8 cellular contexts compared by ENCODE assay signal in the genomic region with DNA sequence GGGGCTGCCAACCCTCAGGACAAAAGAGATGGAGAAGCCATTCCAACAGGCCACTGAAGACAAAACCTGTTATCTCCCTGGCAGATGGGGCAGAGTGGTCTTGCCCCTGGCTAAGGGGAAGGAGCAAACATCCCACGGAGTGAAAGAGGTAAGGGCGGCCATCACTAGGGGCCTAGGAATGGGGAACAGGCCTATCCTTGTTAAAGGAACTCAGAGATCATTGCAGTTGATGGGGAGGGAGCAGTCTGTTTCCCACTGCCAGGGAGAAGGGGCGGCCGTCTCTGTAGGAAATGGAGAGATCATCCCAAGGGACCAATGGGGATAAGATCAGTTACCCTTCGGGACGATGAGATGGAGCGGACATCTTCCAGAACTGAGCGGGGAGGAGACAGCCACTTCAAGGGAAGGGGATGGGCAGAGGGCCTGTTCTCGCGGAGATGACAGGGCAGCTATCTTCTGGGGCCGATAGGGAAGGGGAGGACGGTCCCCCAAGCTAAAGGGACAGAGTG. TPM values are rescaled to one million over a fixed set of nuclear protein-coding genes. Genes with fewer than 3 reads are reported as not detected.
DNase-seq lines count a peak whose midpoint lies in the region; ATAC-seq and TF ChIP-seq lines count a peak whose summit lies in the region.

No MANE protein-coding gene starts in this region.

- H3K4me1 Mint-ChIP-seq in MCF 10A (ENCODE audit: insufficient read depth, unreplicated experiment) = peaks cover 21% of the 10 kb centered on the region
- H3K4me1 Mint-ChIP-seq in mesothelial cell of epicardium = peaks cover 23% of the 10 kb centered on the region

- no peaks in the 10 kb centered on the region for H3K27me3 ChIP-seq in cardiac muscle cell

- TSS peak; percentile 46 for BruUV-seq in MCF 10A (replicated peaks; lab: Mats Ljungman, UMichigan)

- no peaks in the 10 kb centered on the region for H3K9me3 ChIP-seq in cardiac muscle cell (ENCODE audit: low read depth)

- intact Hi-C loops in left cardiac atrium (cut with DNase I) = no loop called here
- intact Hi-C loops in MCF 10A (cut with micrococcal nuclease) = loop anchor here (2.0 kb wide), 2 partner anchors 20 to 28 kb away; a partner anchor contains a TSS

- H3K27me3 Mint-ChIP-seq in MCF 10A (ENCODE audit: insufficient read depth, unreplicated experiment) (no peaks in the 10 kb centered on the region), mesothelial cell of epicardium (ENCODE audit: low read depth) (no peaks in the 10 kb centered on the region)

- H3K27ac Mint-ChIP-seq in MCF 10A (ENCODE audit: low read depth, unreplicated experiment) (peak overlapping the region; percentile 99), mesothelial cell of epicardium (peak overlapping the region; percentile 68)

- no peaks in the 10 kb centered on the region for H3K9me3 Mint-ChIP-seq in MCF 10A (ENCODE audit: unreplicated experiment)
- no peaks in the 10 kb centered on the region for H3K9me3 Mint-ChIP-seq in mesothelial cell of epicardium

- H3K4me3 Mint-ChIP-seq in MCF 10A (ENCODE audit: unreplicated experiment) (peak overlapping the region; percentile 99), mesothelial cell of epicardium (peak overlapping the region; percentile 100)

- H3K4me1 ChIP-seq in cardiac muscle cell (ENCODE audit: low read depth) = no peaks in the 10 kb centered on the region

- no peak overlapping the region for H3K27ac ChIP-seq in cardiac muscle cell

- POLR2A ChIA-PET in MCF 10A (lab: Yijun Ruan, JAX) = interaction anchor here (0.9 to 5.2 kb wide), 15 partner anchors 9 to 346 kb away, joined by 3 to 87 read pairs (median 6); a partner anchor contains a TSS

- ATAC-seq in left cardiac atrium = no peak

- peak overlapping the region; percentile 95 for H3K4me3 ChIP-seq in cardiac muscle cell

- H3K36me3 ChIP-seq in cardiac muscle cell = peaks cover 13% of the 10 kb centered on the region

- TF ChIP-seq CTCF in cardiac muscle cell (IDR thresholded peaks at IDR 0.05; ENCODE audit: low read depth, low read length) = no peak
- no peak for TF ChIP-seq CTCF in MCF 10A (IDR thresholded peaks at IDR 0.05; ENCODE audit: unreplicated experiment)
- no peak for TF ChIP-seq CTCF in mesothelial cell of epicardium (IDR thresholded peaks at IDR 0.05; ENCODE audit: unreplicated experiment)

- no peak for DNase-seq in cardiac muscle cell (ENCODE audit: low read depth in 1 of 2, low spot score in 1 of 2)
- no peak for DNase-seq in left cardiac atrium
- DNase-seq in MCF 10A (ENCODE audit: unreplicated experiment) = no peak
- DNase-seq in mesothelial cell of epicardium (ENCODE audit: low spot score in 2 of 2, unreplicated experiment in 2 of 2) = peak in 1 of 2 experiments; percentile 48
- no peak for DNase-seq in COR-L47 (lab: John Stamatoyannopoulos, UW)
- no peak for DNase-seq in AG20443 (ENCODE audit: low spot score)
- no peak for DNase-seq in NCI-H526 (lab: John Stamatoyannopoulos, UW)
- DNase-seq in HT-29 (ENCODE audit: low spot score) = no peak

- H3K36me3 Mint-ChIP-seq in MCF 10A (ENCODE audit: insufficient read depth, unreplicated experiment) (peaks cover 32% of the 10 kb centered on the region), mesothelial cell of epicardium (peaks cover 5% of the 10 kb centered on the region)

- CTCF ChIA-PET in MCF 10A (lab: Yijun Ruan, JAX) = interaction anchor here (0.7 to 3.1 kb wide), 12 partner anchors 9 to 280 kb away, joined by 3 to 16 read pairs (median 4); a partner anchor contains a TSS

RNA-seq across cellular contexts. Expression of a gene that starts 0.6 kb away (rescaled TPM):
- total RNA-seq in cardiac muscle cell (29.6 and 30.2 TPM in 2 replicates), left cardiac atrium (10 to 100 TPM; 17.4 to 25.3 TPM), MCF 10A (2022) (44.4 and 55.5 TPM in 2 replicates), mesothelial cell of epicardium (35.8 to 38.4 TPM (median 36.3 TPM) in 3 replicates)
- polyA plus RNA-seq in cardiac muscle cell = 64.5 and 89.0 TPM in 2 replicates
- 61.2 and 67.8 TPM in 2 replicates for total RNA-seq in HT-29 (2014; rRNA removed; shearing (Covaris generic))

RNA-seq across cellular contexts. Expression of a gene that starts 20.9 kb away (rescaled TPM):
- 12.0 and 17.9 TPM in 2 replicates for total RNA-seq in cardiac muscle cell
- 18.5 and 21.7 TPM in 2 replicates for polyA plus RNA-seq in cardiac muscle cell
- total RNA-seq in left cardiac atrium = 10 to 100 TPM; 18.7 to 25.8 TPM
- 12.1 and 14.7 TPM in 2 replicates for total RNA-seq in MCF 10A (2022)
- total RNA-seq in mesothelial cell of epicardium = 28.2 to 28.7 TPM (median 28.3 TPM) in 3 replicates
- 49.5 and 57.7 TPM in 2 replicates for total RNA-seq in HT-29 (2014; rRNA removed; shearing (Covaris generic))

RNA-seq across cellular contexts. Expression of a gene that starts 22.4 kb away (rescaled TPM):
- total RNA-seq in cardiac muscle cell (1.6 and 4.6 TPM in 2 replicates), left cardiac atrium (1 to 10 TPM; 1.3 to 1.5 TPM), MCF 10A (2022) (0.40 and 1.4 TPM in 2 replicates), mesothelial cell of epicardium (2.9 to 3.5 TPM (median 3.3 TPM) in 3 replicates)
- 4.5 and 8.4 TPM in 2 replicates for polyA plus RNA-seq in cardiac muscle cell
- total RNA-seq in HT-29 (2014; rRNA removed; shearing (Covaris generic)) = 2.2 and 2.7 TPM in 2 replicates

RNA-seq across cellular contexts. Expression of a gene that starts 27.4 kb away (rescaled TPM):
- total RNA-seq in cardiac muscle cell (0.28 and 1.1 TPM in 2 replicates), left cardiac atrium (1 to 10 TPM; 1.0 to 1.6 TPM), MCF 10A (2022) (9.6 and 12.0 TPM in 2 replicates), mesothelial cell of epicardium (9.3 to 10.0 TPM (median 9.7 TPM) in 3 replicates)
- 0.15 and 0.97 TPM in 2 replicates for polyA plus RNA-seq in cardiac muscle cell
- total RNA-seq in HT-29 (2014; rRNA removed; shearing (Covaris generic)) = 55.2 and 57.4 TPM in 2 replicates

RNA-seq across cellular contexts. Expression of a gene that starts 34.4 kb away (rescaled TPM):
- total RNA-seq in cardiac muscle cell (85.2 and 99.4 TPM in 2 replicates), left cardiac atrium (10 to 100 TPM; 34.9 to 46.2 TPM), MCF 10A (2022) (81.0 and 85.5 TPM in 2 replicates), mesothelial cell of epicardium (78.3 to 80.2 TPM (median 79.5 TPM) in 3 replicates)
- polyA plus RNA-seq in cardiac muscle cell = 66.2 and 68.0 TPM in 2 replicates
- total RNA-seq in HT-29 (2014; rRNA removed; shearing (Covaris generic)) = 156 and 171 TPM in 2 replicates
